In the genomic region with DNA sequence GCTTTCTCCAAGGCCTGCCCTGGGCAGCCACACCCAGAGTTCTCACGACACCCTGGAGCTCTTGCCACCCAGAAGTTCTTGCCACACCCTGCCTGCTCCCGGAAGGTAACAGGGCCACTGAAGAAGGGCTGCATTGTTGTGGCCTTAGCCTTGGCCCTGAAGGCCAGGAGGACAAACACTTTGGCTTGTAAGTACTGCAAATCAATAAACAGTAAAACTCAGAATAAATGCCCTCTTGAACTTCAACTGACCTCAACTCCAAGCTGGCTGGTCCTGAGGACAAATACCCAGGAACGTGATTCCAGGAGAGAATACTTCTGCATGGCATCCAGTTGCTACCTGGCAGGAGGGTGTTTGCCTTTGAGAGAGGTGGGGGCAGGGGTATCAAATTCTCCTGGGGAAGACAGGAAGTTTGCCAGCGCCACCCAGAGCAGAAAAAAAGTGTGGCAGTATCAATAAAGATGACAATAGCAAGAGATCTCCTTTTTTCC, we compare ENCODE assay signal across 10 cellular contexts. TPM values are rescaled to one million over a fixed set of nuclear protein-coding genes. Genes with fewer than 3 reads are reported as not detected.
DNase-seq lines count a peak whose midpoint lies in the region; ATAC-seq and TF ChIP-seq lines count a peak whose summit lies in the region.
"Had no signal": no experiment of that assay in that cellular context is flagged by ENCODE, and none has a peak within 500 bp of the region (broad histone marks: within the 10 kb centered on the region; RNA-seq: fewer than 3 reads in every experiment).

No MANE protein-coding gene starts in this region.

- in situ Hi-C loops in astrocyte of the spinal cord (cut with HindIII; ENCODE audit: low sequenced_read_pairs) = no loop called here

- no peak overlapping the region for H3K27ac ChIP-seq in liver (ENCODE audit: low read depth in 1 of 2, low read length in 2 of 2)

- ATAC-seq in GM18520 (IDR thresholded peaks at IDR 0.05; ENCODE audit: unreplicated experiment) = no peak
- ATAC-seq in GM19395 (IDR thresholded peaks at IDR 0.05; ENCODE audit: unreplicated experiment) = no peak
- ATAC-seq in HG03520 (IDR thresholded peaks at IDR 0.05; ENCODE audit: unreplicated experiment) = no peak

- peaks cover 0 to 7% (median 4%) of the 10 kb centered on the region in 4 donors for H3K4me1 ChIP-seq in liver (ENCODE audit: control insufficient read depth in 4 of 4, insufficient read depth in 4 of 4, low read length in 3 of 4)

- TF ChIP-seq RAD21 in liver (IDR thresholded peaks at IDR 0.05) = peak; percentile 39 to 58

- H3K9me3 ChIP-seq in liver (ENCODE audit: control insufficient read depth in 4 of 4, low read length in 3 of 4) = no peaks in the 10 kb centered on the region

- TF ChIP-seq CTCF in astrocyte of the spinal cord (IDR thresholded peaks at IDR 0.05; ENCODE audit: low read depth, low read length) (peak; percentile 10), liver (IDR thresholded peaks at IDR 0.05; ENCODE audit: low read depth, low read length, missing input control) (peak; percentile 5)

- 64% methylated on average over 4 of the region's 4 CpGs for WGBS in liver

- no peaks in the 10 kb centered on the region for H3K36me3 ChIP-seq in liver (ENCODE audit: control insufficient read depth in 4 of 4, insufficient read depth in 3 of 4, low read depth in 1 of 4, low read length in 3 of 4)

- H3K4me3 ChIP-seq in astrocyte of the spinal cord (ENCODE audit: low read depth, low read length) = no peak overlapping the region
- no peak overlapping the region for H3K4me3 ChIP-seq in liver (ENCODE audit: low read depth in 1 of 3, low read length in 3 of 3)

- H3K27me3 ChIP-seq in liver (ENCODE audit: control insufficient read depth in 4 of 4, insufficient read depth in 4 of 4, low read length in 3 of 4) = no peaks in the 10 kb centered on the region

- H3K9ac ChIP-seq in liver (ENCODE audit: low read depth in 1 of 2, low read length in 2 of 2) = no peak overlapping the region

- peak; percentile 92 for DNase-seq in DMS53 treated with DMSO at 0.1 percent for 48 hours (lab: John Stamatoyannopoulos, UW; ENCODE audit: unreplicated experiment)
- DNase-seq in NCI-H146 (lab: John Stamatoyannopoulos, UW) = peak; percentile 55
- no peak for DNase-seq in astrocyte of the spinal cord (ENCODE audit: low read depth, low spot score)
- DNase-seq in middle frontal gyrus (ENCODE audit: extremely low spot score, low spot score) = no peak
- DNase-seq: activated CD4-positive, alpha-beta T cell treated with anti-CD3 and anti-CD28 coated beads, Interleukin-2, amount 50 U/mL, for 4 hours had no signal

TF ChIP-seq in liver, 16 proteins besides CTCF, POLR2A, EP300 and RAD21:
- TF ChIP-seq RXRA (IDR thresholded peaks at IDR 0.05) (peak in 1 of 2 donors; percentile 9), SP1 (IDR thresholded peaks at IDR 0.05) (no peak)

RNA-seq across cellular contexts. Expression of a gene that starts 54.1 kb away (rescaled TPM):
- total RNA-seq in liver = 1 to 10 TPM in 1 of 2 donors, under 1 TPM in 1; 0.17 to 1.9 TPM
- polyA plus RNA-seq in liver = under 1 TPM; 0.02 to 0.06 TPM
- total RNA-seq: astrocyte had no signal

Comparison
In these comparisons a context has a peak if more than half of its experiments do, and no peak if none do; other contexts are left out.
1. DNase-seq: peak in DMS53 treated with DMSO at 0.1 percent for 48 hours (single experiment) and NCI-H146 (single experiment); none in astrocyte of the spinal cord (single experiment) and middle frontal gyrus (single experiment).